In genomic region chr7:29416906-29417305, GRCh38 we compare ENCODE assay signal across 34 cellular contexts.
"Had no signal": no experiment of that assay in that cellular context is flagged by ENCODE, and none has a peak within 500 bp of the region (broad histone marks: within the 10 kb centered on the region; RNA-seq: fewer than 3 reads in every experiment).

No MANE protein-coding gene starts in this region.

- H3K4me1 ChIP-seq: ascending aorta had no signal

- H3K9me3 ChIP-seq: ascending aorta had no signal

- H3K4me3 ChIP-seq: ascending aorta, cardiac muscle cell had no signal

- H3K27me3 Mint-ChIP-seq: activated CD4-positive, alpha-beta memory T cell treated with anti-CD3 and anti-CD28 coated beads for 36 hours; activated CD4-positive, alpha-beta T cell treated with anti-CD3 and anti-CD28 coated beads, Interleukin-2, amount 10 ng/mL, durations not matched to agents 24 days and 14 days; activated CD8-positive, alpha-beta T cell treated with anti-CD3 and anti-CD28 coated beads for 36 hours; activated naive CD8-positive, alpha-beta T cell; brain; central memory CD8-positive, alpha-beta T cell had no signal

- H3K27me3 ChIP-seq: ascending aorta, cardiac muscle cell had no signal

- H3K9me3 Mint-ChIP-seq: activated B cell treated with CpG ODN at 0.5 μM for 24 hours; activated CD4-positive, alpha-beta memory T cell treated with anti-CD3 and anti-CD28 coated beads for 36 hours; activated CD4-positive, alpha-beta T cell treated with anti-CD3 and anti-CD28 coated beads, Interleukin-2, amount 10 ng/mL, durations not matched to agents 24 days and 14 days; activated CD8-positive, alpha-beta T cell treated with anti-CD3 and anti-CD28 coated beads for 36 hours; activated naive CD4-positive, alpha-beta T cell treated with anti-CD3 and anti-CD28 coated beads for 36 hours; activated naive CD4-positive, alpha-beta T cell treated with anti-CD3 and anti-CD28 coated beads, Interleukin-2, amount 50 U/mL, for 24 hours; activated naive CD8-positive, alpha-beta T cell treated with anti-CD3 and anti-CD28 coated beads, Interleukin-2, amount 10 ng/mL, durations not matched to agents 7 days and 5 days; activated naive CD8-positive, alpha-beta T cell treated with anti-CD3 and anti-CD28 coated beads, Interleukin-2, amount 50 U/mL, for 24 hours; activated T-cell treated with anti-CD3 and anti-CD28 coated beads, Interleukin-2, amount 50 U/mL, for 4 hours; activated T-cell treated with anti-CD3 and anti-CD28 coated beads, Interleukin-2, amount 50 U/mL, for 72 hours; activated T-helper 1 cell treated with anti-CD3 and anti-CD28 coated beads, Interleukin-12 subunit alpha, Interleukin-12 subunit beta, Interleukin-2, Interleukin-4 antibody, amounts not matched to agents 30 ng/mL and 10 ng/mL and 1 ng/mL, durations not matched to agents 14 hours and 24 hours and 36 hours; activated T-helper 17 cell treated with anti-CD3 and anti-CD28 coated beads, Interleukin-2, amount 50 U/mL, for 72 hours; brain; central memory CD8-positive, alpha-beta T cell; T-helper 1 cell treated with Interleukin-12 subunit alpha and Interleukin-12 subunit beta and Interleukin-4 antibody, amounts not matched to agents 30 μg/mL and 1 μg/mL, for 36 hours; T-helper 2 cell treated with Interferon-gamma antibody and Interleukin-4, amounts not matched to agents 5 μg/mL and 100 μg/mL, for 36 hours had no signal

- DNase-seq: activated B cell treated with CpG ODN at 0.5 μM for 24 hours; activated CD4-positive, alpha-beta memory T cell treated with anti-CD3 and anti-CD28 coated beads for 36 hours; activated CD4-positive, alpha-beta T cell treated with anti-CD3 and anti-CD28 coated beads, Interleukin-2, amount 10 ng/mL, durations not matched to agents 24 days and 14 days; activated CD4-positive, alpha-beta T cell treated with anti-CD3 and anti-CD28 coated beads, Interleukin-2, amount 50 U/mL, for 1 hour; activated CD4-positive, alpha-beta T cell treated with anti-CD3 and anti-CD28 coated beads, Interleukin-2, amount 50 U/mL, for 4 hours; activated CD4-positive, CD25-positive, alpha-beta regulatory T cell treated with anti-CD3 and anti-CD28 coated beads, Interleukin-2, amount 50 U/mL, for 72 hours; activated CD8-positive, alpha-beta memory T cell treated with anti-CD3 and anti-CD28 coated beads, Interleukin-2, amount 50 U/mL, for 4 hours; activated CD8-positive, alpha-beta T cell treated with anti-CD3 and anti-CD28 coated beads for 36 hours; activated effector memory CD4-positive, alpha-beta T cell treated with anti-CD3 and anti-CD28 coated beads, Interleukin-2, amount 50 U/mL, for 16 hours; activated gamma-delta T cell treated with Interleukin-2 at 50 U/mL for 16 hours; activated naive CD4-positive, alpha-beta T cell; activated naive CD4-positive, alpha-beta T cell treated with anti-CD3 and anti-CD28 coated beads for 36 hours; activated naive CD8-positive, alpha-beta T cell treated with anti-CD3 and anti-CD28 coated beads, Interleukin-2, amount 10 ng/mL, durations not matched to agents 7 days and 5 days; activated naive CD8-positive, alpha-beta T cell treated with anti-CD3 and anti-CD28 coated beads, Interleukin-2, amount 50 U/mL, for 24 hours; activated T-cell treated with anti-CD3 and anti-CD28 coated beads for 4 hours; activated T-cell treated with anti-CD3 and anti-CD28 coated beads, Interleukin-2, amount 50 U/mL, for 1 hour; activated T-cell treated with anti-CD3 and anti-CD28 coated beads, Interleukin-2, amount 50 U/mL, for 4 hours; activated T-cell treated with anti-CD3 and anti-CD28 coated beads, Interleukin-2, amount 50 U/mL, for 72 hours; amygdala; anterior cingulate cortex; T-helper 1 cell; T-helper 2 cell; T-helper 9 cell had no signal

- H3K27ac ChIP-seq: ascending aorta, cardiac muscle cell, VCaP had no signal

- H3K4me3 Mint-ChIP-seq: activated B cell treated with CpG ODN at 0.5 μM for 24 hours; activated CD4-positive, alpha-beta memory T cell treated with anti-CD3 and anti-CD28 coated beads for 36 hours; activated CD4-positive, alpha-beta T cell treated with anti-CD3 and anti-CD28 coated beads, Interleukin-2, amount 10 ng/mL, durations not matched to agents 24 days and 14 days; activated CD8-positive, alpha-beta T cell treated with anti-CD3 and anti-CD28 coated beads for 36 hours; activated naive CD4-positive, alpha-beta T cell treated with anti-CD3 and anti-CD28 coated beads for 36 hours; activated naive CD4-positive, alpha-beta T cell treated with anti-CD3 and anti-CD28 coated beads, Interleukin-2, amount 50 U/mL, for 24 hours; activated naive CD8-positive, alpha-beta T cell; activated naive CD8-positive, alpha-beta T cell treated with anti-CD3 and anti-CD28 coated beads, Interleukin-2, amount 10 ng/mL, durations not matched to agents 7 days and 5 days; activated naive CD8-positive, alpha-beta T cell treated with anti-CD3 and anti-CD28 coated beads, Interleukin-2, amount 50 U/mL, for 24 hours; activated T-cell treated with anti-CD3 and anti-CD28 coated beads, Interleukin-2, amount 50 U/mL, for 4 hours; activated T-cell treated with anti-CD3 and anti-CD28 coated beads, Interleukin-2, amount 50 U/mL, for 72 hours; activated T-helper 1 cell treated with anti-CD3 and anti-CD28 coated beads, Interleukin-12 subunit alpha, Interleukin-12 subunit beta, Interleukin-2, Interleukin-4 antibody, amounts not matched to agents 30 ng/mL and 10 ng/mL and 1 ng/mL, durations not matched to agents 14 hours and 24 hours and 36 hours; activated T-helper 17 cell treated with anti-CD3 and anti-CD28 coated beads, Interleukin-2, amount 50 U/mL, for 72 hours; brain; central memory CD8-positive, alpha-beta T cell; T-helper 1 cell treated with Interleukin-12 subunit alpha and Interleukin-12 subunit beta and Interleukin-4 antibody, amounts not matched to agents 30 μg/mL and 1 μg/mL, for 36 hours; T-helper 2 cell treated with Interferon-gamma antibody and Interleukin-4, amounts not matched to agents 5 μg/mL and 100 μg/mL, for 36 hours had no signal

- H3K36me3 ChIP-seq: ascending aorta, cardiac muscle cell had no signal

- H3K36me3 Mint-ChIP-seq: activated CD4-positive, alpha-beta memory T cell treated with anti-CD3 and anti-CD28 coated beads for 36 hours; activated naive CD4-positive, alpha-beta T cell treated with anti-CD3 and anti-CD28 coated beads, Interleukin-2, amount 50 U/mL, for 24 hours; activated naive CD8-positive, alpha-beta T cell; activated naive CD8-positive, alpha-beta T cell treated with anti-CD3 and anti-CD28 coated beads, Interleukin-2, amount 10 ng/mL, durations not matched to agents 7 days and 5 days; brain had no signal

- H3K27ac Mint-ChIP-seq: activated B cell treated with CpG ODN at 0.5 μM for 24 hours; activated CD4-positive, alpha-beta memory T cell treated with anti-CD3 and anti-CD28 coated beads for 36 hours; activated CD4-positive, alpha-beta T cell treated with anti-CD3 and anti-CD28 coated beads, Interleukin-2, amount 10 ng/mL, durations not matched to agents 24 days and 14 days; activated CD8-positive, alpha-beta T cell treated with anti-CD3 and anti-CD28 coated beads for 36 hours; activated naive CD4-positive, alpha-beta T cell treated with anti-CD3 and anti-CD28 coated beads for 36 hours; activated naive CD4-positive, alpha-beta T cell treated with anti-CD3 and anti-CD28 coated beads, Interleukin-2, amount 50 U/mL, for 24 hours; activated naive CD8-positive, alpha-beta T cell; activated naive CD8-positive, alpha-beta T cell treated with anti-CD3 and anti-CD28 coated beads, Interleukin-2, amount 10 ng/mL, durations not matched to agents 7 days and 5 days; activated naive CD8-positive, alpha-beta T cell treated with anti-CD3 and anti-CD28 coated beads, Interleukin-2, amount 50 U/mL, for 24 hours; activated T-cell treated with anti-CD3 and anti-CD28 coated beads, Interleukin-2, amount 50 U/mL, for 72 hours; activated T-helper 1 cell treated with anti-CD3 and anti-CD28 coated beads, Interleukin-12 subunit alpha, Interleukin-12 subunit beta, Interleukin-2, Interleukin-4 antibody, amounts not matched to agents 30 ng/mL and 10 ng/mL and 1 ng/mL, durations not matched to agents 14 hours and 24 hours and 36 hours; activated T-helper 17 cell treated with anti-CD3 and anti-CD28 coated beads, Interleukin-2, amount 50 U/mL, for 72 hours; T-helper 1 cell treated with Interleukin-12 subunit alpha and Interleukin-12 subunit beta and Interleukin-4 antibody, amounts not matched to agents 30 μg/mL and 1 μg/mL, for 36 hours; T-helper 2 cell treated with Interferon-gamma antibody and Interleukin-4, amounts not matched to agents 5 μg/mL and 100 μg/mL, for 36 hours had no signal

- H3K4me1 Mint-ChIP-seq: activated B cell treated with CpG ODN at 0.5 μM for 24 hours; activated CD4-positive, alpha-beta T cell treated with anti-CD3 and anti-CD28 coated beads, Interleukin-2, amount 10 ng/mL, durations not matched to agents 24 days and 14 days; activated naive CD4-positive, alpha-beta T cell treated with anti-CD3 and anti-CD28 coated beads, Interleukin-2, amount 50 U/mL, for 24 hours; activated naive CD8-positive, alpha-beta T cell treated with anti-CD3 and anti-CD28 coated beads, Interleukin-2, amount 10 ng/mL, durations not matched to agents 7 days and 5 days; activated naive CD8-positive, alpha-beta T cell treated with anti-CD3 and anti-CD28 coated beads, Interleukin-2, amount 50 U/mL, for 24 hours; activated T-helper 17 cell treated with anti-CD3 and anti-CD28 coated beads, Interleukin-2, amount 50 U/mL, for 72 hours; brain had no signal

- ATAC-seq: activated CD8-positive, alpha-beta T cell treated with anti-CD3 and anti-CD28 coated beads for 36 hours; activated naive CD8-positive, alpha-beta T cell treated with anti-CD3 and anti-CD28 coated beads, Interleukin-2, amount 50 U/mL, for 24 hours; activated T-cell treated with anti-CD3 and anti-CD28 coated beads, Interleukin-2, amount 50 U/mL, for 4 hours; activated T-cell treated with anti-CD3 and anti-CD28 coated beads, Interleukin-2, amount 50 U/mL, for 72 hours; activated T-helper 17 cell treated with anti-CD3 and anti-CD28 coated beads, Interleukin-2, amount 50 U/mL, for 72 hours had no signal
